Comparison of ENCODE assay signal across 16 cellular contexts in genomic region chr9:96256800-96257199, GRCh38. TPM values are rescaled to one million over a fixed set of nuclear protein-coding genes. Genes with fewer than 3 reads are reported as not detected.
DNase-seq lines count a peak whose midpoint lies in the region; ATAC-seq and TF ChIP-seq lines count a peak whose summit lies in the region.
"Had no signal": no experiment of that assay in that cellular context is flagged by ENCODE, and none has a peak within 500 bp of the region (broad histone marks: within the 10 kb centered on the region; RNA-seq: fewer than 3 reads in every experiment).

No MANE protein-coding gene starts in this region.

- no peaks in the 10 kb centered on the region for H3K9me3 Mint-ChIP-seq in WTC11
- H3K9me3 Mint-ChIP-seq: activated CD4-positive, alpha-beta memory T cell treated with anti-CD3 and anti-CD28 coated beads, Interleukin-2, amount 10 ng/mL, durations not matched to agents 7 days and 5 days; activated naive CD4-positive, alpha-beta T cell treated with anti-CD3 and anti-CD28 coated beads, Interleukin-2, amount 10 ng/mL, durations not matched to agents 7 days and 5 days had no signal

- POLR2A ChIA-PET in WTC11 (lab: Charles Lee): no interaction called here

- peaks cover 73% of the 10 kb centered on the region for H3K4me1 Mint-ChIP-seq in WTC11

- peak overlapping the region; percentile 83; the same call in 1 of the 2 replicates for H3K27ac Mint-ChIP-seq in WTC11
- H3K27ac Mint-ChIP-seq: activated CD4-positive, alpha-beta memory T cell treated with anti-CD3 and anti-CD28 coated beads, Interleukin-2, amount 10 ng/mL, durations not matched to agents 7 days and 5 days; activated naive CD4-positive, alpha-beta T cell treated with anti-CD3 and anti-CD28 coated beads, Interleukin-2, amount 10 ng/mL, durations not matched to agents 7 days and 5 days had no signal

- peak overlapping the region; percentile 41 for H3K4me3 Mint-ChIP-seq in WTC11
- H3K4me3 Mint-ChIP-seq: activated CD4-positive, alpha-beta memory T cell treated with anti-CD3 and anti-CD28 coated beads, Interleukin-2, amount 10 ng/mL, durations not matched to agents 7 days and 5 days; activated naive CD4-positive, alpha-beta T cell treated with anti-CD3 and anti-CD28 coated beads, Interleukin-2, amount 10 ng/mL, durations not matched to agents 7 days and 5 days had no signal

- CTCF ChIA-PET in WTC11 (lab: Charles Lee): no interaction called here

- peak; percentile 89 for ATAC-seq in WTC11
- ATAC-seq in HG02763 (IDR thresholded peaks at IDR 0.05; ENCODE audit: unreplicated experiment): no peak
- no peak for ATAC-seq in HG02642 (IDR thresholded peaks at IDR 0.05; ENCODE audit: poor library complexity, unreplicated experiment)
- ATAC-seq: left lung had no signal

- TF ChIP-seq CTCF in WTC11 (IDR thresholded peaks at IDR 0.05): no peak

- H3K27me3 Mint-ChIP-seq in WTC11 (ENCODE audit: low read depth): no peaks in the 10 kb centered on the region; the same call in 1 of the 2 replicates

- DNase-seq in COLO829 (ENCODE audit: low spot score) (peak; percentile 51), HT-29 (ENCODE audit: low spot score) (peak; percentile 35), WTC11 (ENCODE audit: low spot score) (peak; percentile 36), iPS-NIHi7 (ENCODE audit: extremely low spot score) (peak; percentile 85), mesenteric fat pad (ENCODE audit: low spot score) (no peak), SKM-1 (lab: John Stamatoyannopoulos, UW; ENCODE audit: unreplicated experiment) (no peak)
- DNase-seq: activated CD4-positive, alpha-beta memory T cell treated with anti-CD3 and anti-CD28 coated beads, Interleukin-2, amount 10 ng/mL, durations not matched to agents 7 days and 5 days; activated naive CD4-positive, alpha-beta T cell treated with anti-CD3 and anti-CD28 coated beads, Interleukin-2, amount 10 ng/mL, durations not matched to agents 7 days and 5 days; colonic mucosa; left lung; NCI-H1436; ovary; SW 1271 had no signal

- peaks cover 5% of the 10 kb centered on the region for H3K36me3 Mint-ChIP-seq in WTC11
- H3K36me3 Mint-ChIP-seq: activated naive CD4-positive, alpha-beta T cell treated with anti-CD3 and anti-CD28 coated beads, Interleukin-2, amount 10 ng/mL, durations not matched to agents 7 days and 5 days had no signal

TF ChIP-seq in WTC11, 78 proteins besides CTCF, POLR2A, EP300 and RAD21:
- TF ChIP-seq, protein P1, sequence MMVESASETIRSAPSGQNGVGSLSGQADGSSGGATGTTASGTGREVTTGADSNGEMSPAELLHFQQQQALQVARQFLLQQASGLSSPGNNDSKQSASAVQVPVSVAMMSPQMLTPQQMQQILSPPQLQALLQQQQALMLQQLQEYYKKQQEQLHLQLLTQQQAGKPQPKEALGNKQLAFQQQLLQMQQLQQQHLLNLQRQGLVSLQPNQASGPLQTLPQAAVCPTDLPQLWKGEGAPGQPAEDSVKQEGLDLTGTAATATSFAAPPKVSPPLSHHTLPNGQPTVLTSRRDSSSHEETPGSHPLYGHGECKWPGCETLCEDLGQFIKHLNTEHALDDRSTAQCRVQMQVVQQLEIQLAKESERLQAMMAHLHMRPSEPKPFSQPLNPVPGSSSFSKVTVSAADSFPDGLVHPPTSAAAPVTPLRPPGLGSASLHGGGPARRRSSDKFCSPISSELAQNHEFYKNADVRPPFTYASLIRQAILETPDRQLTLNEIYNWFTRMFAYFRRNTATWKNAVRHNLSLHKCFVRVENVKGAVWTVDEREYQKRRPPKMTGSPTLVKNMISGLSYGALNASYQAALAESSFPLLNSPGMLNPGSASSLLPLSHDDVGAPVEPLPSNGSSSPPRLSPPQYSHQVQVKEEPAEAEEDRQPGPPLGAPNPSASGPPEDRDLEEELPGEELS (CRISPR knock-in tag; IDR thresholded peaks at IDR 0.05): 0 out of 2 replicates have a peak, but pooled peaks have one; percentile 17
- TF ChIP-seq, protein P2, sequence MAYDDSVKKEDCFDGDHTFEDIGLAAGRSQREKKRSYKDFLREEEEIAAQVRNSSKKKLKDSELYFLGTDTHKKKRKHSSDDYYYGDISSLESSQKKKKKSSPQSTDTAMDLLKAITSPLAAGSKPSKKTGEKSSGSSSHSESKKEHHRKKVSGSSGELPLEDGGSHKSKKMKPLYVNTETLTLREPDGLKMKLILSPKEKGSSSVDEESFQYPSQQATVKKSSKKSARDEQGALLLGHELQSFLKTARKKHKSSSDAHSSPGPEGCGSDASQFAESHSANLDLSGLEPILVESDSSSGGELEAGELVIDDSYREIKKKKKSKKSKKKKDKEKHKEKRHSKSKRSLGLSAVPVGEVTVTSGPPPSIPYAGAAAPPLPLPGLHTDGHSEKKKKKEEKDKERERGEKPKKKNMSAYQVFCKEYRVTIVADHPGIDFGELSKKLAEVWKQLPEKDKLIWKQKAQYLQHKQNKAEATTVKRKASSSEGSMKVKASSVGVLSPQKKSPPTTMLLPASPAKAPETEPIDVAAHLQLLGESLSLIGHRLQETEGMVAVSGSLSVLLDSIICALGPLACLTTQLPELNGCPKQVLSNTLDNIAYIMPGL (CRISPR knock-in tag; IDR thresholded peaks at IDR 0.05): no peak
- TF ChIP-seq SP1 (CRISPR knock-in tag; conservative IDR thresholded peaks at IDR 0.05) (peak; percentile 56), ETV6 (CRISPR knock-in tag; IDR thresholded peaks at IDR 0.05) (0 out of 2 replicates have a peak, but pooled peaks have one; percentile 49), NFYB (CRISPR knock-in tag; conservative IDR thresholded peaks at IDR 0.05; ENCODE audit: low read depth) (no peak), MAX (CRISPR knock-in tag; IDR thresholded peaks at IDR 0.05) (peak; percentile 24; the same call in 1 of the 2 replicates)
- TF ChIP-seq, protein P3, sequence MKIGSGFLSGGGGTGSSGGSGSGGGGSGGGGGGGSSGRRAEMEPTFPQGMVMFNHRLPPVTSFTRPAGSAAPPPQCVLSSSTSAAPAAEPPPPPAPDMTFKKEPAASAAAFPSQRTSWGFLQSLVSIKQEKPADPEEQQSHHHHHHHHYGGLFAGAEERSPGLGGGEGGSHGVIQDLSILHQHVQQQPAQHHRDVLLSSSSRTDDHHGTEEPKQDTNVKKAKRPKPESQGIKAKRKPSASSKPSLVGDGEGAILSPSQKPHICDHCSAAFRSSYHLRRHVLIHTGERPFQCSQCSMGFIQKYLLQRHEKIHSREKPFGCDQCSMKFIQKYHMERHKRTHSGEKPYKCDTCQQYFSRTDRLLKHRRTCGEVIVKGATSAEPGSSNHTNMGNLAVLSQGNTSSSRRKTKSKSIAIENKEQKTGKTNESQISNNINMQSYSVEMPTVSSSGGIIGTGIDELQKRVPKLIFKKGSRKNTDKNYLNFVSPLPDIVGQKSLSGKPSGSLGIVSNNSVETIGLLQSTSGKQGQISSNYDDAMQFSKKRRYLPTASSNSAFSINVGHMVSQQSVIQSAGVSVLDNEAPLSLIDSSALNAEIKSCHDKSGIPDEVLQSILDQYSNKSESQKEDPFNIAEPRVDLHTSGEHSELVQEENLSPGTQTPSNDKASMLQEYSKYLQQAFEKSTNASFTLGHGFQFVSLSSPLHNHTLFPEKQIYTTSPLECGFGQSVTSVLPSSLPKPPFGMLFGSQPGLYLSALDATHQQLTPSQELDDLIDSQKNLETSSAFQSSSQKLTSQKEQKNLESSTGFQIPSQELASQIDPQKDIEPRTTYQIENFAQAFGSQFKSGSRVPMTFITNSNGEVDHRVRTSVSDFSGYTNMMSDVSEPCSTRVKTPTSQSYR (CRISPR knock-in tag; IDR thresholded peaks at IDR 0.05): peak; percentile 65; the same call in 1 of the 2 replicates

RNA-seq across cellular contexts. Expression of gene HSD17B3, which starts 45.2 kb away (rescaled TPM):
- not detected in 2 replicates for total RNA-seq in HT-29 (2014; rRNA removed; shearing (Covaris generic))
- not detected in 3 replicates for total RNA-seq in WTC11 (2021)
- total RNA-seq in mesenteric fat pad: 1.1 TPM
- total RNA-seq: activated CD4-positive, alpha-beta memory T cell treated with anti-CD3 and anti-CD28 coated beads, Interleukin-2, amount 10 ng/mL, durations not matched to agents 7 days and 5 days; colonic mucosa; fibroblast of villous mesenchyme had no signal

Comparison
In these comparisons a context has a peak if more than half of its experiments do, and no peak if none do; other contexts are left out.
1. DNase-seq: peak in COLO829 (single experiment), HT-29 (single experiment), WTC11 (single experiment) and iPS-NIHi7 (single experiment); none in mesenteric fat pad (single experiment) and SKM-1 (single experiment).